ENCODE assay signal across 2 cellular contexts in genomic region chr5:134417707-134418106, GRCh38.
TF ChIP-seq lines count a peak whose summit lies in the region.

No MANE protein-coding gene starts in this region.

TF ChIP-seq in SK-N-SH, 30 proteins besides CTCF, POLR2A, EP300 and RAD21 (continued from another document):
- TF ChIP-seq PBX3 (IDR thresholded peaks at IDR 0.05) (no peak), RCOR1 (IDR thresholded peaks at IDR 0.05; ENCODE audit: low read length) (no peak), FOSL2 (IDR thresholded peaks at IDR 0.05; ENCODE audit: borderline replicate concordance, low read depth) (no peak), REST (IDR thresholded peaks at IDR 0.05; ENCODE audit: low read depth, low read length) (no peak), POLR2AphosphoS5 (IDR thresholded peaks at IDR 0.05; ENCODE audit: low read depth, low read length) (no peak), MXI1 (IDR thresholded peaks at IDR 0.05; ENCODE audit: low read depth, low read length) (no peak), GABPA (IDR thresholded peaks at IDR 0.05; ENCODE audit: low read depth) (no peak), SMC3 (IDR thresholded peaks at IDR 0.05; ENCODE audit: low read depth, low read length) (no peak), EZH2phosphoT487 (IDR thresholded peaks at IDR 0.05; ENCODE audit: borderline replicate concordance, low read depth) (no peak), USF2 (IDR thresholded peaks at IDR 0.05; ENCODE audit: borderline replicate concordance, low read depth, low read length) (no peak), IRF3 (IDR thresholded peaks at IDR 0.05; ENCODE audit: low read depth, low read length) (no peak)

TF ChIP-seq in SK-N-SH treated with all-trans-retinoic acid at 6 μM for 48 hours, 23 proteins besides CTCF, POLR2A, EP300 and RAD21 (continued from another document):
- TF ChIP-seq CREB5 (CRISPR knock-in tag; IDR thresholded peaks at IDR 0.05; ENCODE audit: low read depth) (no peak), ISL1 (CRISPR knock-in tag; IDR thresholded peaks at IDR 0.05) (no peak), ARNTL (CRISPR knock-in tag; IDR thresholded peaks at IDR 0.05; ENCODE audit: borderline replicate concordance, low read depth) (no peak), OSR1 (CRISPR knock-in tag; IDR thresholded peaks at IDR 0.05) (no peak)
